9 cellular contexts compared by ENCODE assay signal in genomic region chr6:29653452-29654038, GRCh38. TPM values are rescaled to one million over a fixed set of nuclear protein-coding genes. Genes with fewer than 3 reads are reported as not detected.
DNase-seq lines count a peak whose midpoint lies in the region; ATAC-seq, FAIRE-seq and TF ChIP-seq lines count a peak whose summit lies in the region.
"Had no signal": no experiment of that assay in that cellular context is flagged by ENCODE, and none has a peak within 500 bp of the region (broad histone marks: within the 10 kb centered on the region; RNA-seq: fewer than 3 reads in every experiment).

No MANE protein-coding gene starts in this region.

- TF ChIP-seq EP300 in A549 (IDR thresholded peaks at IDR 0.05), result no peak

- H3K4me1 ChIP-seq in A549, result no peaks in the 10 kb centered on the region
- peaks cover 4 to 7% of the 10 kb centered on the region in 2 donors for H3K4me1 ChIP-seq in naive thymus-derived CD4-positive, alpha-beta T cell (ENCODE audit: control insufficient read depth in 2 of 2, insufficient read depth in 2 of 2, low read length in 2 of 2)

- peak overlapping the region; percentile 36; the same call in 2 of the 3 replicates for H3K4me2 ChIP-seq in A549

- H3K36me3 ChIP-seq in naive thymus-derived CD4-positive, alpha-beta T cell (ENCODE audit: control insufficient read depth in 2 of 3, insufficient read depth in 3 of 3, low read length in 3 of 3), result no peaks in the 10 kb centered on the region

- CTCF ChIA-PET in A549 (lab: Yijun Ruan, JAX), result interaction anchor here (0.6 to 12.2 kb wide), 31 partner anchors 11 to 406 kb away, joined by 3 to 183 read pairs (median 4); partner anchors contain the start of gene GABBR1
- CTCF ChIA-PET in GM10248 (lab: Yijun Ruan, JAX), result interaction anchor here (0.6 to 9.7 kb wide), 49 partner anchors 9 to 638 kb away, joined by 3 to 192 read pairs (median 5); partner anchors contain the start of genes GABBR1 and UBD
- CTCF ChIA-PET in naive thymus-derived CD4-positive, alpha-beta T cell (lab: Charles Lee), result interaction anchor here (0.6 to 4.7 kb wide), 26 partner anchors 11 to 1114 kb away, joined by 3 to 47 read pairs (median 4); partner anchors contain the start of gene GABBR1

- peaks cover 10 to 14% of the 10 kb centered on the region in 2 donors for H3K4me1 Mint-ChIP-seq in effector memory CD8-positive, alpha-beta T cell (ENCODE audit: low read depth in 2 of 2)
- H3K4me1 Mint-ChIP-seq in naive thymus-derived CD4-positive, alpha-beta T cell, result peaks cover 5 to 21% (median 15%) of the 10 kb centered on the region in 7 donors

- TF ChIP-seq CTCF in A549 (IDR thresholded peaks at IDR 0.05), result peak; percentile 64
- TF ChIP-seq CTCF in GM10248 (IDR thresholded peaks at IDR 0.05; ENCODE audit: control extremely low read depth, extremely low read depth, low read depth, missing control alignments), result peak; percentile 62

- no peak for FAIRE-seq in A549 (lab: Jason Lieb, UNC)

- DNase-seq in A549 (ENCODE audit: low read depth in 1 of 2, low spot score in 1 of 2) (peak; percentile 58 to 79), GM10248 (ENCODE audit: extremely low spot score) (peak; percentile 64), NCI-H2081 (lab: John Stamatoyannopoulos, UW) (peak; percentile 73), T-helper 9 cell (peak; percentile 27)
- peak; percentile 31 to 44 (median 36) for DNase-seq in effector memory CD8-positive, alpha-beta T cell
- DNase-seq in naive thymus-derived CD4-positive, alpha-beta T cell, result peak in 7 of 9 donors; percentile 41 to 70 (median 62)

- peaks cover 39 to 49% of the 10 kb centered on the region in 2 donors for H3K27me3 Mint-ChIP-seq in effector memory CD8-positive, alpha-beta T cell
- H3K27me3 Mint-ChIP-seq in naive thymus-derived CD4-positive, alpha-beta T cell, result peaks cover 9 to 32% (median 18%) of the 10 kb centered on the region in 5 donors

- WGBS in A549 (ENCODE audit: missing lambda C conversion rate), result 8% methylated on average over 8 of the region's 8 CpGs

- ATAC-seq in A549 (peak in 1 of 2 experiments; percentile 31; a peak in 2 of 6 replicates), HG02884 (IDR thresholded peaks at IDR 0.05; ENCODE audit: unreplicated experiment) (no peak), HG03457 (IDR thresholded peaks at IDR 0.05; ENCODE audit: unreplicated experiment) (no peak)
- no peak for ATAC-seq in effector memory CD8-positive, alpha-beta T cell (replicated peaks)
- peak; percentile 33 for ATAC-seq in naive thymus-derived CD4-positive, alpha-beta T cell

- H3K27ac ChIP-seq in A549, result no peak overlapping the region
- H3K27ac ChIP-seq in naive thymus-derived CD4-positive, alpha-beta T cell (ENCODE audit: low read depth, low read length), result no peak overlapping the region

- H3K36me3 Mint-ChIP-seq in effector memory CD8-positive, alpha-beta T cell (ENCODE audit: insufficient read depth), result peaks cover 14% of the 10 kb centered on the region
- H3K36me3 Mint-ChIP-seq in naive thymus-derived CD4-positive, alpha-beta T cell, result no peaks in the 10 kb centered on the region

- H3K9me3 Mint-ChIP-seq in effector memory CD8-positive, alpha-beta T cell, result no peaks in the 10 kb centered on the region
- H3K9me3 Mint-ChIP-seq in naive thymus-derived CD4-positive, alpha-beta T cell, result peaks cover 0 to 2% (median 0%) of the 10 kb centered on the region in 11 donors

- H3K9me3 ChIP-seq in A549, result no peaks in the 10 kb centered on the region
- no peaks in the 10 kb centered on the region for H3K9me3 ChIP-seq in naive thymus-derived CD4-positive, alpha-beta T cell (ENCODE audit: control insufficient read depth in 2 of 3, low read length in 3 of 3)

- no peak overlapping the region for H3K4me3 Mint-ChIP-seq in effector memory CD8-positive, alpha-beta T cell
- H3K4me3 Mint-ChIP-seq in naive thymus-derived CD4-positive, alpha-beta T cell, result no peak overlapping the region

- intact Hi-C loops in naive thymus-derived CD4-positive, alpha-beta T cell (cut with micrococcal nuclease), result loop anchor here (1.0 to 5.0 kb wide), 5 partner anchors 25 to 314 kb away; partner anchors contain the start of gene HLA-F (in 2 of the 2)

- POLR2A ChIA-PET in A549 (lab: Yijun Ruan, JAX) (interaction anchor here (0.5 kb wide), 1 partner anchor 8 kb away, joined by 3 read pairs; no protein-coding TSS in a partner anchor), GM10248 (lab: Yijun Ruan, JAX) (no interaction called here)
- POLR2A ChIA-PET in naive thymus-derived CD4-positive, alpha-beta T cell (lab: Charles Lee), result interaction anchor here (0.7 to 2.7 kb wide), 12 partner anchors 10 to 962 kb away, joined by 3 to 11 read pairs (median 4); partner anchors contain the start of gene GABBR1

- peak in 1 of 2 experiments; percentile 14; a peak in 1 of 5 replicates for TF ChIP-seq RAD21 in A549 (conservative IDR thresholded peaks at IDR 0.05 in 1 of 2, IDR thresholded peaks at IDR 0.05 in 1 of 2)

- H3K4me3 ChIP-seq in A549, result no peak overlapping the region
- no peak overlapping the region for H3K4me3 ChIP-seq in naive thymus-derived CD4-positive, alpha-beta T cell (ENCODE audit: low read length)

- no peaks in the 10 kb centered on the region for H3K27me3 ChIP-seq in naive thymus-derived CD4-positive, alpha-beta T cell (ENCODE audit: control insufficient read depth in 2 of 2, insufficient read depth in 2 of 2, low read length in 2 of 2)

- no peak for TF ChIP-seq POLR2A in A549 (IDR thresholded peaks at IDR 0.05; ENCODE audit: low read length)

- no peak overlapping the region for H3K27ac Mint-ChIP-seq in effector memory CD8-positive, alpha-beta T cell
- no peak overlapping the region for H3K27ac Mint-ChIP-seq in naive thymus-derived CD4-positive, alpha-beta T cell

TF ChIP-seq in A549, 52 proteins besides CTCF, POLR2A, EP300 and RAD21:
- TF ChIP-seq PHF8 (IDR thresholded peaks at IDR 0.05; ENCODE audit: borderline replicate concordance, low read depth) (no peak), NFE2L2 (conservative IDR thresholded peaks at IDR 0.05; ENCODE audit: low read length) (no peak), E2F6 (IDR thresholded peaks at IDR 0.05; ENCODE audit: borderline replicate concordance, low read depth) (no peak), ESRRA (IDR thresholded peaks at IDR 0.05; ENCODE audit: borderline replicate concordance, low read length) (no peak), RNF2 (IDR thresholded peaks at IDR 0.05; ENCODE audit: borderline replicate concordance, low read depth) (no peak), TFCP2L1 (CRISPR knock-in tag; IDR thresholded peaks at IDR 0.05) (no peak), ZNF302 (CRISPR knock-in tag; IDR thresholded peaks at IDR 0.05) (no peak), HDAC2 (IDR thresholded peaks at IDR 0.05) (no peak), MAX (IDR thresholded peaks at IDR 0.05) (no peak), HOXB5 (CRISPR knock-in tag; IDR thresholded peaks at IDR 0.05) (no peak), POLR2AphosphoS2 (conservative IDR thresholded peaks at IDR 0.05; ENCODE audit: low read length) (no peak), ATOH8 (CRISPR knock-in tag; IDR thresholded peaks at IDR 0.05; ENCODE audit: low read depth) (no peak), EHMT2 (IDR thresholded peaks at IDR 0.05; ENCODE audit: low read depth) (no peak), CHD4 (IDR thresholded peaks at IDR 0.05; ENCODE audit: borderline replicate concordance) (no peak)

RNA-seq across cellular contexts. Expression of gene MOG, which starts 3.3 kb away (rescaled TPM):
- polyA plus RNA-seq in A549 (2011; rRNA removed) (not detected in 2 replicates), A549 (2017; fragmentation: RNase III; extraction: RNeasy Plus Mini Kit Qiagen cat#74134 plus additional on column Dnase treatment) (not detected in 3 replicates)
- not detected in 2 replicates for polyA plus RNA-seq in A549 (2012; cell fraction: cytosol; rRNA removed)
- not detected in 2 replicates for polyA plus RNA-seq in A549 (2012; cell fraction: nucleus; rRNA removed)
- not detected in 2 replicates for polyA minus RNA-seq in A549 (2011; rRNA and poly(A)+ RNA removed)
- total RNA-seq in naive thymus-derived CD4-positive, alpha-beta T cell, result not detected
- not detected for polyA plus RNA-seq in naive thymus-derived CD4-positive, alpha-beta T cell
- polyA plus RNA-seq: esophagus had no signal

RNA-seq across cellular contexts. Expression of gene GABBR1, which starts 20.6 kb away (rescaled TPM):
- polyA plus RNA-seq in A549 (2011; rRNA removed) (6.8 and 11.0 TPM in 2 replicates), A549 (2017; fragmentation: RNase III; extraction: RNeasy Plus Mini Kit Qiagen cat#74134 plus additional on column Dnase treatment) (8.2 to 9.7 TPM (median 9.0 TPM) in 3 replicates)
- 6.1 and 6.5 TPM in 2 replicates for polyA plus RNA-seq in A549 (2012; cell fraction: cytosol; rRNA removed)
- polyA plus RNA-seq in A549 (2012; cell fraction: nucleus; rRNA removed), result 40.3 and 57.4 TPM in 2 replicates
- polyA minus RNA-seq in A549 (2011; rRNA and poly(A)+ RNA removed), result 7.9 and 13.0 TPM in 2 replicates
- 100 to 1,000 TPM in 1 of 5 experiments, 10 to 100 TPM in 4; 37.0 to 115 (median 61.9) TPM for total RNA-seq in naive thymus-derived CD4-positive, alpha-beta T cell
- polyA plus RNA-seq in naive thymus-derived CD4-positive, alpha-beta T cell, result 1 to 10 TPM; 1.2 to 2.2 TPM

RNA-seq across cellular contexts. Expression of gene ZFP57, which starts 27.4 kb away (rescaled TPM):
- 0.07 and 0.08 TPM in 2 replicates for polyA plus RNA-seq in A549 (2011; rRNA removed)
- not detected in 2 replicates for polyA plus RNA-seq in A549 (2012; cell fraction: cytosol; rRNA removed)
- 0.05 and 0.11 TPM in 2 replicates for polyA plus RNA-seq in A549 (2012; cell fraction: nucleus; rRNA removed)
- polyA plus RNA-seq in A549 (2017; fragmentation: RNase III; extraction: RNeasy Plus Mini Kit Qiagen cat#74134 plus additional on column Dnase treatment), result not detected in 3 replicates
- not detected in 2 replicates for polyA minus RNA-seq in A549 (2011; rRNA and poly(A)+ RNA removed)
- total RNA-seq in naive thymus-derived CD4-positive, alpha-beta T cell, result 1 to 10 TPM in 2 of 5 experiments, not detected in 3; 1.7 to 2.3 TPM
- polyA plus RNA-seq in naive thymus-derived CD4-positive, alpha-beta T cell, result 1 to 10 TPM in 1 of 2 donors, not detected in 1; 3.3 TPM
